8 cellular contexts compared by ENCODE assay signal in genomic region chr7:115008465-115009114, GRCh38.
DNase-seq lines count a peak whose midpoint lies in the region; ATAC-seq and TF ChIP-seq lines count a peak whose summit lies in the region.

No MANE protein-coding gene starts in this region.

- no peak overlapping the region for H2AFZ ChIP-seq in PC-9

- H3F3A ChIP-seq in PC-9 (ENCODE audit: insufficient read depth, low read depth): no peaks in the 10 kb centered on the region

- H3K27ac ChIP-seq in PC-9 (peak overlapping the region; percentile 20; the same call in 1 of the 2 replicates), heart left ventricle (peak overlapping the region in 8 of 12 donors; percentile 5 to 72 (median 22))

- H3K79me2 ChIP-seq in PC-9 (ENCODE audit: low read depth): no peaks in the 10 kb centered on the region

- no peaks in the 10 kb centered on the region for H3K9me3 ChIP-seq in PC-9 (ENCODE audit: insufficient read depth, low read depth)
- H3K9me3 ChIP-seq in heart left ventricle: no peaks in the 10 kb centered on the region

- CTCF ChIA-PET in PC-9 (lab: Charles Lee): interaction anchor here (0.6 kb wide), 1 partner anchor 120 kb away, joined by 8 read pairs; no protein-coding TSS in a partner anchor

- TF ChIP-seq CTCF in PC-9 (conservative IDR thresholded peaks at IDR 0.05) (no peak), heart left ventricle (IDR thresholded peaks at IDR 0.05) (peak in 1 of 12 donors; percentile 14)

- no peaks in the 10 kb centered on the region for H3K9me2 ChIP-seq in PC-9 (ENCODE audit: insufficient read depth)

- no peaks in the 10 kb centered on the region for H3K27me3 ChIP-seq in PC-9 (ENCODE audit: insufficient read depth, low read depth)
- H3K27me3 ChIP-seq in heart left ventricle: no peaks in the 10 kb centered on the region

- H3K36me3 ChIP-seq in PC-9 (ENCODE audit: low read depth) (no peaks in the 10 kb centered on the region), heart left ventricle (no peaks in the 10 kb centered on the region)

- H4K20me1 ChIP-seq in PC-9 (ENCODE audit: insufficient read depth): no peaks in the 10 kb centered on the region

- no peak overlapping the region for H3K4me3 ChIP-seq in PC-9
- no peak overlapping the region for H3K4me3 ChIP-seq in heart left ventricle

- ATAC-seq in GM18519 (IDR thresholded peaks at IDR 0.05; ENCODE audit: low FRiP score, unreplicated experiment): peak; percentile 23
- peak; percentile 57 for ATAC-seq in HG02588 (IDR thresholded peaks at IDR 0.05; ENCODE audit: unreplicated experiment)
- ATAC-seq in heart left ventricle: peak; percentile 90 to 94 (median 94)

- H3K4me1 ChIP-seq in PC-9 (replicated peaks; ENCODE audit: insufficient read depth): peaks cover 4% of the 10 kb centered on the region; the same call in 1 of the 2 replicates
- H3K4me1 ChIP-seq in heart left ventricle: peaks cover 0 to 61% (median 27%) of the 10 kb centered on the region in 12 donors

- no TSS peak for BruUV-seq in PC-9 (replicated peaks; lab: Mats Ljungman, UMichigan)

- H3K4me2 ChIP-seq in PC-9: no peak overlapping the region

- POLR2A ChIA-PET in PC-9 (lab: Charles Lee; ENCODE audit: unreplicated experiment): interaction anchor here (0.6 kb wide), 1 partner anchor 717 kb away, joined by 4 read pairs; no protein-coding TSS in a partner anchor

- intact Hi-C loops in PC-9 (cut with micrococcal nuclease; ENCODE audit: unreplicated experiment): no loop called here
- intact Hi-C loops in heart left ventricle (cut with DNase I): loop anchor here in 1 of 10 donors (5.0 kb wide), 1 partner anchor 86 kb away; the partner anchor contains the start of gene MDFIC

- no peak for TF ChIP-seq POLR2A in heart left ventricle (IDR thresholded peaks at IDR 0.05)

- DNase-seq in PC-9: no peak
- DNase-seq in heart left ventricle: peak; percentile 80 to 89 (median 82)
- DNase-seq in stromal cell of bone marrow (ENCODE audit: low read depth): peak; percentile 82
- no peak for DNase-seq in SK-N-DZ (ENCODE audit: low spot score)
- DNase-seq in T-helper 9 cell: no peak
- DNase-seq in stimulated activated CD4-positive, alpha-beta T cell treated with anti-CD3 and anti-CD28 coated beads, Interleukin-12 subunit alpha, Interleukin-12 subunit beta, amount 100 ng/mL, for 4 hours: no peak

- WGBS in heart left ventricle, 4 donors: 43 to 59% (median 48%) methylated on average over 8 of the region's 8 CpGs

Comparison
In these comparisons a context has a peak if more than half of its experiments do, and no peak if none do; other contexts are left out.
1. ATAC-seq: peak in every context shown above with its lines; median percentile 94 in heart left ventricle; 57 in HG02588; 23 in GM18519.
2. DNase-seq: peak in heart left ventricle (5 of 5) and stromal cell of bone marrow (single experiment); none in PC-9 (0 of 2), SK-N-DZ (single experiment), T-helper 9 cell (single experiment) and stimulated activated CD4-positive, alpha-beta T cell treated with anti-CD3 and anti-CD28 coated beads, Interleukin-12 subunit alpha, Interleukin-12 subunit beta, amount 100 ng/mL, for 4 hours (single experiment).